ENCODE assay signal across 28 cellular contexts in genomic region chr9:119167267-119167666, GRCh38.
"Had no signal": no experiment of that assay in that cellular context is flagged by ENCODE, and none has a peak within 500 bp of the region (broad histone marks: within the 10 kb centered on the region; RNA-seq: fewer than 3 reads in every experiment).

No MANE protein-coding gene starts in this region.

- H3K27me3 ChIP-seq: stomach, suprapubic skin, testis, thyroid gland, tibial artery, tibial nerve, transverse colon, upper lobe of left lung, upper lobe of right lung, uterus, vagina had no signal

- H3K27ac ChIP-seq: stomach, suprapubic skin, testis, thoracic aorta, tibial artery, tibial nerve, transverse colon, upper lobe of left lung, upper lobe of right lung, uterus, vagina had no signal

- DNase-seq: stimulated activated CD4-positive, alpha-beta T cell treated with anti-CD3 and anti-CD28 coated beads, Interleukin-2, amount 100 ng/mL, for 48 hours; stimulated activated CD4-positive, alpha-beta T cell treated with anti-CD3 and anti-CD28 coated beads, Interleukin-4, amount 100 ng/mL, for 1 hour; stimulated activated CD4-positive, alpha-beta T cell treated with anti-CD3 and anti-CD28 coated beads, Interleukin-4, amount 100 ng/mL, for 24 hours; stimulated activated CD4-positive, alpha-beta T cell treated with anti-CD3 and anti-CD28 coated beads, Interleukin-4, amount 100 ng/mL, for 4 hours; stimulated activated CD8-positive, alpha-beta memory T cell treated with anti-CD3 and anti-CD28 coated beads, Interleukin-4, amount 100 ng/mL, for 48 hours; stimulated activated naive B cell treated with anti-CD40 and anti-IgM and Interleukin-4, amounts not matched to agents 10 μg/mL and 1 μg/mL and 100 μg/mL, for 72 hours; stimulated activated naive CD4-positive, alpha-beta T cell; stimulated activated naive CD4-positive, alpha-beta T cell treated with Interleukin-2 at 50 U/mL for 16 hours; stimulated activated naive CD8-positive, alpha-beta T cell treated with anti-CD3 and anti-CD28 coated beads, Interleukin-15, amount 100 ng/mL, for 72 hours; stimulated activated naive CD8-positive, alpha-beta T cell treated with anti-CD3 and anti-CD28 coated beads, Interleukin-15, Interleukin-2, amounts not matched to agents 100 U/mL and 50 U/mL, for 24 hours; stomach; substantia nigra; testis; thyroid gland; tibial artery; transverse colon; trophoblast cell; upper lobe of right lung; uterus had no signal

- H3K36me3 ChIP-seq: stomach, suprapubic skin, thoracic aorta, thyroid gland, tibial artery, tibial nerve, transverse colon, upper lobe of left lung, upper lobe of right lung, uterus, vagina had no signal

- H3K4me1 ChIP-seq: stomach, suprapubic skin, testis, tibial artery, tibial nerve, transverse colon, upper lobe of left lung, upper lobe of right lung, uterus, vagina had no signal

- H3K4me3 Mint-ChIP-seq: stimulated activated effector memory CD8-positive, alpha-beta T cell treated with anti-CD3 and anti-CD28 coated beads, Interleukin-12 subunit alpha, Interleukin-12 subunit beta, amount 100 ng/mL, for 72 hours; stimulated activated memory B cell treated with anti-CD40 and anti-IgM and Interleukin-4, amounts not matched to agents 10 μg/mL and 1 μg/mL and 100 μg/mL, for 72 hours; stimulated activated naive B cell treated with anti-CD40 and anti-IgM and Interleukin-4, amounts not matched to agents 10 μg/mL and 1 μg/mL and 100 μg/mL, for 72 hours; stimulated activated naive CD8-positive, alpha-beta T cell treated with anti-CD3 and anti-CD28 coated beads, Interleukin-15, amount 100 ng/mL, for 72 hours; stimulated activated naive CD8-positive, alpha-beta T cell treated with anti-CD3 and anti-CD28 coated beads, Interleukin-15, Interleukin-2, amounts not matched to agents 100 ng/mL and 50 ng/mL, for 24 hours had no signal

- H3K4me1 Mint-ChIP-seq: stimulated activated effector memory CD8-positive, alpha-beta T cell treated with anti-CD3 and anti-CD28 coated beads, Interleukin-12 subunit alpha, Interleukin-12 subunit beta, amount 100 ng/mL, for 72 hours; stimulated activated memory B cell treated with anti-CD40 and anti-IgM and Interleukin-4, amounts not matched to agents 10 μg/mL and 1 μg/mL and 100 μg/mL, for 72 hours; stimulated activated naive B cell treated with anti-CD40 and anti-IgM and Interleukin-4, amounts not matched to agents 10 μg/mL and 1 μg/mL and 100 μg/mL, for 72 hours; stimulated activated naive CD8-positive, alpha-beta T cell treated with anti-CD3 and anti-CD28 coated beads, Interleukin-15, amount 100 ng/mL, for 72 hours had no signal

- H3K27me3 Mint-ChIP-seq: stimulated activated memory B cell treated with anti-CD40 and anti-IgM and Interleukin-4, amounts not matched to agents 10 μg/mL and 1 μg/mL and 100 μg/mL, for 72 hours; stimulated activated naive B cell treated with anti-CD40 and anti-IgM and Interleukin-4, amounts not matched to agents 10 μg/mL and 1 μg/mL and 100 μg/mL, for 72 hours; stimulated activated naive CD8-positive, alpha-beta T cell treated with anti-CD3 and anti-CD28 coated beads, Interleukin-15, Interleukin-2, amounts not matched to agents 100 ng/mL and 50 ng/mL, for 24 hours had no signal

- H3K9me3 ChIP-seq: testis, thoracic aorta, thyroid gland, tibial artery, transverse colon, upper lobe of left lung, upper lobe of right lung, uterus, vagina had no signal

- H3K27ac Mint-ChIP-seq: stimulated activated effector memory CD8-positive, alpha-beta T cell treated with anti-CD3 and anti-CD28 coated beads, Interleukin-12 subunit alpha, Interleukin-12 subunit beta, amount 100 ng/mL, for 72 hours; stimulated activated memory B cell treated with anti-CD40 and anti-IgM and Interleukin-4, amounts not matched to agents 10 μg/mL and 1 μg/mL and 100 μg/mL, for 72 hours; stimulated activated naive B cell treated with anti-CD40 and anti-IgM and Interleukin-4, amounts not matched to agents 10 μg/mL and 1 μg/mL and 100 μg/mL, for 72 hours; stimulated activated naive CD8-positive, alpha-beta T cell treated with anti-CD3 and anti-CD28 coated beads, Interleukin-15, amount 100 ng/mL, for 72 hours; stimulated activated naive CD8-positive, alpha-beta T cell treated with anti-CD3 and anti-CD28 coated beads, Interleukin-15, Interleukin-2, amounts not matched to agents 100 ng/mL and 50 ng/mL, for 24 hours had no signal

- H3K36me3 Mint-ChIP-seq: stimulated activated effector memory CD8-positive, alpha-beta T cell treated with anti-CD3 and anti-CD28 coated beads, Interleukin-12 subunit alpha, Interleukin-12 subunit beta, amount 100 ng/mL, for 72 hours; stimulated activated memory B cell treated with anti-CD40 and anti-IgM and Interleukin-4, amounts not matched to agents 10 μg/mL and 1 μg/mL and 100 μg/mL, for 72 hours; stimulated activated naive B cell treated with anti-CD40 and anti-IgM and Interleukin-4, amounts not matched to agents 10 μg/mL and 1 μg/mL and 100 μg/mL, for 72 hours had no signal

- H3K4me3 ChIP-seq: stomach, suprapubic skin, testis, thoracic aorta, thyroid gland, tibial artery, tibial nerve, transverse colon, upper lobe of left lung, upper lobe of right lung, uterus, vagina had no signal

- FAIRE-seq: urothelium cell line had no signal
